13 cellular contexts compared by ENCODE assay signal in genomic region chr2:241813806-241814570, GRCh38. TPM values are rescaled to one million over a fixed set of nuclear protein-coding genes. Genes with fewer than 3 reads are reported as not detected.
DNase-seq lines count a peak whose midpoint lies in the region; TF ChIP-seq lines count a peak whose summit lies in the region.
"Had no signal": no experiment of that assay in that cellular context is flagged by ENCODE, and none has a peak within 500 bp of the region (broad histone marks: within the 10 kb centered on the region; RNA-seq: fewer than 3 reads in every experiment).

No MANE protein-coding gene starts in this region.

- H3K36me3 Mint-ChIP-seq in CD14-positive monocyte (no peaks in the 10 kb centered on the region), immature natural killer cell (no peaks in the 10 kb centered on the region)

- H3K9me3 Mint-ChIP-seq in CD14-positive monocyte (peaks cover 0 to 3% (median 0%) of the 10 kb centered on the region in 7 donors), immature natural killer cell (no peaks in the 10 kb centered on the region)
- H3K9me3 Mint-ChIP-seq: activated T-helper 1 cell treated with anti-CD3 and anti-CD28 coated beads, Interleukin-12 subunit alpha, Interleukin-12 subunit beta, Interleukin-2, Interleukin-4 antibody, amounts not matched to agents 30 ng/mL and 10 ng/mL and 1 ng/mL, durations not matched to agents 14 hours and 24 hours and 36 hours had no signal

- intact Hi-C loops in CD14-positive monocyte (cut with micrococcal nuclease), result no loop called here

- H3K4me1 Mint-ChIP-seq in CD14-positive monocyte (peaks cover 14% of the 10 kb centered on the region), immature natural killer cell (peaks cover 4 to 7% of the 10 kb centered on the region in 2 donors)

- no peaks in the 10 kb centered on the region for H3F3A ChIP-seq in DOHH2 (ENCODE audit: control insufficient read depth, insufficient read depth)

- H3K27ac Mint-ChIP-seq in CD14-positive monocyte (peak overlapping the region in 3 of 7 donors; percentile 53 to 72 (median 68)), immature natural killer cell (peak overlapping the region in 1 of 6 donors; percentile 31)
- H3K27ac Mint-ChIP-seq: activated T-helper 1 cell treated with anti-CD3 and anti-CD28 coated beads, Interleukin-12 subunit alpha, Interleukin-12 subunit beta, Interleukin-2, Interleukin-4 antibody, amounts not matched to agents 30 ng/mL and 10 ng/mL and 1 ng/mL, durations not matched to agents 14 hours and 24 hours and 36 hours had no signal

- no peak overlapping the region for H2AFZ ChIP-seq in OCI-LY3 (ENCODE audit: low read depth, low read length)

- DNase-seq in CD14-positive monocyte (ENCODE audit: low spot score), result peak; percentile 45
- peak in 2 of 3 donors; percentile 22 to 59 for DNase-seq in immature natural killer cell
- no peak for DNase-seq in NOMO-1 (lab: John Stamatoyannopoulos, UW; ENCODE audit: unreplicated experiment in 2 of 2)
- DNase-seq in substantia nigra (lab: John Stamatoyannopoulos, UW), result no peak
- DNase-seq in HPDE6-E6E7 (ENCODE audit: extremely low spot score), result no peak
- DNase-seq: NCI-H1092 treated with DMSO at 0.1 percent for 48 hours, NCI-H69, SHP77, testis had no signal

- H3K9me3 ChIP-seq in DOHH2 (ENCODE audit: control insufficient read depth, insufficient read depth, low read length), result no peaks in the 10 kb centered on the region
- no peaks in the 10 kb centered on the region for H3K9me3 ChIP-seq in OCI-LY3 (ENCODE audit: insufficient read depth, low read length)
- H3K9me3 ChIP-seq: testis had no signal

- H3K27ac ChIP-seq in DOHH2 (ENCODE audit: low read depth, low read length) (0 out of 2 replicates have a peak overlapping the region, but pooled peaks have one; percentile 21), OCI-LY3 (ENCODE audit: low read length) (no peak overlapping the region), substantia nigra (ENCODE audit: low read depth, low read length, poor library complexity, severe bottlenecking) (no peak overlapping the region)
- H3K27ac ChIP-seq: testis had no signal

- H3K9me2 ChIP-seq in DOHH2 (replicated peaks; ENCODE audit: control insufficient read depth, low read length), result no peaks in the 10 kb centered on the region

- peaks cover 29% of the 10 kb centered on the region for H3K4me1 ChIP-seq in DOHH2 (ENCODE audit: control insufficient read depth, low read length)
- H3K4me1 ChIP-seq in OCI-LY3 (ENCODE audit: low read length), result peaks cover 13% of the 10 kb centered on the region

- TF ChIP-seq CTCF in CD14-positive monocyte (IDR thresholded peaks at IDR 0.05) (no peak), DOHH2 (IDR thresholded peaks at IDR 0.05; ENCODE audit: low read depth, low read length, poor library complexity, severe bottlenecking) (no peak), OCI-LY3 (IDR thresholded peaks at IDR 0.05; ENCODE audit: low read depth, low read length) (no peak)

- H3K79me2 ChIP-seq in DOHH2 (ENCODE audit: control insufficient read depth, low read length) (no peaks in the 10 kb centered on the region), OCI-LY3 (ENCODE audit: low read length) (no peaks in the 10 kb centered on the region)

- no peaks in the 10 kb centered on the region for H3K36me3 ChIP-seq in DOHH2 (ENCODE audit: control insufficient read depth, low read length)
- H3K36me3 ChIP-seq in OCI-LY3 (replicated peaks; ENCODE audit: low read depth, low read length), result no peaks in the 10 kb centered on the region

- H3K27me3 ChIP-seq in DOHH2 (ENCODE audit: control insufficient read depth, low read length) (no peaks in the 10 kb centered on the region), OCI-LY3 (ENCODE audit: low read depth, low read length) (no peaks in the 10 kb centered on the region)
- H3K27me3 ChIP-seq: testis had no signal

- H3K4me3 ChIP-seq in DOHH2 (ENCODE audit: low read length) (no peak overlapping the region), OCI-LY3 (ENCODE audit: low read length) (peak overlapping the region; percentile 54)
- H3K4me3 ChIP-seq: testis had no signal

- H3K27me3 Mint-ChIP-seq in CD14-positive monocyte (ENCODE audit: low read depth in 3 of 3) (peaks cover 4 to 20% (median 15%) of the 10 kb centered on the region in 3 donors), immature natural killer cell (ENCODE audit: low read depth in 3 of 3) (peaks cover 3 to 11% (median 5%) of the 10 kb centered on the region in 3 donors)

- H3K4me3 Mint-ChIP-seq in CD14-positive monocyte (peak overlapping the region in 1 of 2 donors; percentile 15), immature natural killer cell (no peak overlapping the region)
- H3K4me3 Mint-ChIP-seq: activated T-helper 1 cell treated with anti-CD3 and anti-CD28 coated beads, Interleukin-12 subunit alpha, Interleukin-12 subunit beta, Interleukin-2, Interleukin-4 antibody, amounts not matched to agents 30 ng/mL and 10 ng/mL and 1 ng/mL, durations not matched to agents 14 hours and 24 hours and 36 hours had no signal

- H3K4me2 ChIP-seq in DOHH2 (ENCODE audit: low read length) (peak overlapping the region; percentile 52), OCI-LY3 (ENCODE audit: low read length) (peak overlapping the region; percentile 57)

- no peak overlapping the region for H3K9ac ChIP-seq in OCI-LY3 (ENCODE audit: low read length)

- no peaks in the 10 kb centered on the region for H4K20me1 ChIP-seq in DOHH2 (ENCODE audit: control insufficient read depth, insufficient read depth, low read depth, low read length)
- H4K20me1 ChIP-seq in OCI-LY3 (ENCODE audit: insufficient read depth, low read length), result no peaks in the 10 kb centered on the region

RNA-seq across cellular contexts. Expression of gene NEU4, which starts 5.0 kb away (rescaled TPM):
- polyA plus RNA-seq in CD14-positive monocyte (under 1 TPM; 0.26 to 0.99 TPM), immature natural killer cell (not detected)
- polyA plus RNA-seq: neural cell had no signal

RNA-seq across cellular contexts. Expression of gene GAL3ST2, which starts 37.4 kb away (rescaled TPM):
- polyA plus RNA-seq in CD14-positive monocyte (not detected), immature natural killer cell (not detected)
- polyA plus RNA-seq: neural cell had no signal

RNA-seq across cellular contexts. Expression of gene PDCD1, which starts 44.7 kb away (rescaled TPM):
- under 1 TPM in 1 of 2 donors, not detected in 1; 0.08 TPM for polyA plus RNA-seq in CD14-positive monocyte
- polyA plus RNA-seq in immature natural killer cell, result 1 to 10 TPM in 1 of 3 donors, not detected in 2; 3.3 TPM
- polyA plus RNA-seq: neural cell had no signal

RNA-seq across cellular contexts. Expression of gene RTP5, which starts 55.5 kb away (rescaled TPM):
- polyA plus RNA-seq in CD14-positive monocyte, result not detected
- polyA plus RNA-seq in immature natural killer cell, result not detected

Comparison
In these comparisons a context has a peak if more than half of its experiments do, and no peak if none do; other contexts are left out.
1. DNase-seq: peak in CD14-positive monocyte (single experiment) and immature natural killer cell (2 of 3); none in NOMO-1 (0 of 2), substantia nigra (0 of 49) and HPDE6-E6E7 (single experiment).